In genomic region chr15:41501191-41501917, GRCh38 we compare ENCODE assay signal across 8 cellular contexts. TPM values are rescaled to one million over a fixed set of nuclear protein-coding genes. Genes with fewer than 3 reads are reported as not detected.
DNase-seq lines count a peak whose midpoint lies in the region; ATAC-seq and TF ChIP-seq lines count a peak whose summit lies in the region.

No MANE protein-coding gene starts in this region.

- no peaks in the 10 kb centered on the region for H3K36me3 ChIP-seq in WERI-Rb-1

- H3K27ac Mint-ChIP-seq in natural killer cell treated with Interleukin-12 subunit alpha and Interleukin-12 subunit beta and Interleukin-15 and Interleukin-18, amount 100 ng/mL, for 72 hours = no peak overlapping the region

- TF ChIP-seq CTCF in WERI-Rb-1 (IDR thresholded peaks at IDR 0.05; ENCODE audit: low read depth, low read length) = no peak

- no peaks in the 10 kb centered on the region for H3K36me3 Mint-ChIP-seq in natural killer cell treated with Interleukin-12 subunit alpha and Interleukin-12 subunit beta and Interleukin-15 and Interleukin-18, amount 100 ng/mL, for 72 hours

- no peak for TF ChIP-seq POLR2A in GM18505 (IDR thresholded peaks at IDR 0.05; ENCODE audit: borderline replicate concordance, extremely low read depth, insufficient read depth, insufficient read length)

- DNase-seq in D341Med (ENCODE audit: low spot score) (peak; percentile 86), NCI-H748 treated with DMSO at 0.1 percent for 48 hours (lab: John Stamatoyannopoulos, UW) (peak; percentile 4), dermis blood vessel endothelial cell (peak; percentile 40), GOT3 (lab: John Stamatoyannopoulos, UW) (no peak), T1000 (lab: John Stamatoyannopoulos, UW) (no peak), WERI-Rb-1 (no peak)
- DNase-seq in natural killer cell treated with Interleukin-12 subunit alpha and Interleukin-12 subunit beta and Interleukin-15 and Interleukin-18, amount 100 ng/mL, for 72 hours (ENCODE audit: low spot score) = peak; percentile 26

- no peaks in the 10 kb centered on the region for H3K9me3 ChIP-seq in WERI-Rb-1 (ENCODE audit: severe bottlenecking)

- H3K27ac ChIP-seq in WERI-Rb-1 = no peak overlapping the region

- ATAC-seq in natural killer cell treated with Interleukin-12 subunit alpha and Interleukin-12 subunit beta and Interleukin-15 and Interleukin-18, amount 100 ng/mL, for 72 hours = peak in 1 of 2 donors; percentile 40
- ATAC-seq in GM18505 (IDR thresholded peaks at IDR 0.05; ENCODE audit: unreplicated experiment) = no peak

- H3K4me3 Mint-ChIP-seq in natural killer cell treated with Interleukin-12 subunit alpha and Interleukin-12 subunit beta and Interleukin-15 and Interleukin-18, amount 100 ng/mL, for 72 hours = peak overlapping the region; percentile 62

- H3K27me3 Mint-ChIP-seq in natural killer cell treated with Interleukin-12 subunit alpha and Interleukin-12 subunit beta and Interleukin-15 and Interleukin-18, amount 100 ng/mL, for 72 hours = peaks cover 23 to 33% of the 10 kb centered on the region in 2 donors

- H3K4me3 ChIP-seq in WERI-Rb-1 (ENCODE audit: low read depth, low read length) = no peak overlapping the region

- H3K9me3 Mint-ChIP-seq in natural killer cell treated with Interleukin-12 subunit alpha and Interleukin-12 subunit beta and Interleukin-15 and Interleukin-18, amount 100 ng/mL, for 72 hours = no peaks in the 10 kb centered on the region

- H3K27me3 ChIP-seq in WERI-Rb-1 (ENCODE audit: insufficient read depth, low read depth, severe bottlenecking) = no peaks in the 10 kb centered on the region

- H3K4me1 Mint-ChIP-seq in natural killer cell treated with Interleukin-12 subunit alpha and Interleukin-12 subunit beta and Interleukin-15 and Interleukin-18, amount 100 ng/mL, for 72 hours (ENCODE audit: low read depth in 2 of 2) = peaks cover 0 to 11% of the 10 kb centered on the region in 2 donors

RNA-seq across cellular contexts. Expression of gene ITPKA, which starts 7.7 kb away (rescaled TPM):
- 0.56 and 0.68 TPM in 2 replicates for total RNA-seq in dermis blood vessel endothelial cell
- under 1 TPM in 1 of 2 donors, not detected in 1; 0.22 TPM for total RNA-seq in natural killer cell treated with Interleukin-12 subunit alpha and Interleukin-12 subunit beta and Interleukin-15 and Interleukin-18, amount 100 ng/mL, for 72 hours

RNA-seq across cellular contexts. Expression of gene LTK, which starts 12.3 kb away (rescaled TPM):
- 0.09 TPM in 1 of 2 replicates, not detected in the other for total RNA-seq in dermis blood vessel endothelial cell
- under 1 TPM in 1 of 2 donors, not detected in 1; 0.47 TPM for total RNA-seq in natural killer cell treated with Interleukin-12 subunit alpha and Interleukin-12 subunit beta and Interleukin-15 and Interleukin-18, amount 100 ng/mL, for 72 hours

RNA-seq across cellular contexts. Expression of gene RPAP1, which starts 42.7 kb away (rescaled TPM):
- total RNA-seq in dermis blood vessel endothelial cell = 35.9 and 68.0 TPM in 2 replicates
- 10 to 100 TPM; 46.0 to 72.3 TPM for total RNA-seq in natural killer cell treated with Interleukin-12 subunit alpha and Interleukin-12 subunit beta and Interleukin-15 and Interleukin-18, amount 100 ng/mL, for 72 hours

RNA-seq across cellular contexts. Expression of gene TYRO3, which starts 57.7 kb away (rescaled TPM):
- 2.6 and 5.0 TPM in 2 replicates for total RNA-seq in dermis blood vessel endothelial cell
- under 1 TPM; 0.36 to 0.86 TPM for total RNA-seq in natural killer cell treated with Interleukin-12 subunit alpha and Interleukin-12 subunit beta and Interleukin-15 and Interleukin-18, amount 100 ng/mL, for 72 hours

Comparison
In these comparisons a context has a peak if more than half of its experiments do, and no peak if none do; other contexts are left out.
1. DNase-seq: peak in D341Med (single experiment), NCI-H748 treated with DMSO at 0.1 percent for 48 hours (single experiment), dermis blood vessel endothelial cell (single experiment) and natural killer cell treated with Interleukin-12 subunit alpha and Interleukin-12 subunit beta and Interleukin-15 and Interleukin-18, amount 100 ng/mL, for 72 hours (single experiment); none in GOT3 (single experiment), T1000 (single experiment) and WERI-Rb-1 (single experiment).